In genomic region chr6:2127484-2127911, GRCh38 we compare ENCODE assay signal across 8 cellular contexts.
A peak's percentile ranks its signal among the peaks of the same experiment; 100 is the strongest.
DNase-seq lines count a peak whose midpoint lies in the region; ATAC-seq and TF ChIP-seq lines count a peak whose summit lies in the region.

No MANE protein-coding gene starts in this region.

- no peaks in the 10 kb centered on the region for H3K36me3 ChIP-seq in brain microvascular endothelial cell (replicated peaks)

- in situ Hi-C loops in brain microvascular endothelial cell (cut with HindIII; ENCODE audit: low pct_ligation_motif_present, low sequenced_read_pairs), result no loop called here

- TF ChIP-seq CTCF in brain microvascular endothelial cell (IDR thresholded peaks at IDR 0.05; ENCODE audit: low read depth, low read length, missing control alignments), result no peak

- H3K4me3 ChIP-seq in brain microvascular endothelial cell (ENCODE audit: low read depth, low read length), result no peak overlapping the region

- ATAC-seq in GM18517 (IDR thresholded peaks at IDR 0.05; ENCODE audit: unreplicated experiment) (peak; percentile 56), GM19455 (IDR thresholded peaks at IDR 0.05; ENCODE audit: unreplicated experiment) (no peak)

- no peaks in the 10 kb centered on the region for H3K27me3 ChIP-seq in brain microvascular endothelial cell (replicated peaks)

- no peak overlapping the region for H3K27ac ChIP-seq in brain microvascular endothelial cell

- peak; percentile 89 for DNase-seq in OCI-M1 (lab: John Stamatoyannopoulos, UW)
- peak; percentile 94 for DNase-seq in dermis blood vessel endothelial cell
- peak; percentile 66 for DNase-seq in stimulated activated CD4-positive, alpha-beta T cell treated with anti-CD3 and anti-CD28 coated beads, Interleukin-1b, Interleukin-23, amount 100 ng/mL, for 48 hours
- DNase-seq in brain microvascular endothelial cell, result no peak
- no peak for DNase-seq in nucleus accumbens (lab: John Stamatoyannopoulos, UW)
- no peak for DNase-seq in inferior parietal cortex (ENCODE audit: extremely low spot score)

Comparison
In these comparisons a context has a peak if more than half of its experiments do, and no peak if none do; other contexts are left out.
1. DNase-seq: peak in OCI-M1 (single experiment), dermis blood vessel endothelial cell (single experiment) and stimulated activated CD4-positive, alpha-beta T cell treated with anti-CD3 and anti-CD28 coated beads, Interleukin-1b, Interleukin-23, amount 100 ng/mL, for 48 hours (single experiment); none in brain microvascular endothelial cell (single experiment), nucleus accumbens (0 of 56) and inferior parietal cortex (single experiment).